In the genomic region with DNA sequence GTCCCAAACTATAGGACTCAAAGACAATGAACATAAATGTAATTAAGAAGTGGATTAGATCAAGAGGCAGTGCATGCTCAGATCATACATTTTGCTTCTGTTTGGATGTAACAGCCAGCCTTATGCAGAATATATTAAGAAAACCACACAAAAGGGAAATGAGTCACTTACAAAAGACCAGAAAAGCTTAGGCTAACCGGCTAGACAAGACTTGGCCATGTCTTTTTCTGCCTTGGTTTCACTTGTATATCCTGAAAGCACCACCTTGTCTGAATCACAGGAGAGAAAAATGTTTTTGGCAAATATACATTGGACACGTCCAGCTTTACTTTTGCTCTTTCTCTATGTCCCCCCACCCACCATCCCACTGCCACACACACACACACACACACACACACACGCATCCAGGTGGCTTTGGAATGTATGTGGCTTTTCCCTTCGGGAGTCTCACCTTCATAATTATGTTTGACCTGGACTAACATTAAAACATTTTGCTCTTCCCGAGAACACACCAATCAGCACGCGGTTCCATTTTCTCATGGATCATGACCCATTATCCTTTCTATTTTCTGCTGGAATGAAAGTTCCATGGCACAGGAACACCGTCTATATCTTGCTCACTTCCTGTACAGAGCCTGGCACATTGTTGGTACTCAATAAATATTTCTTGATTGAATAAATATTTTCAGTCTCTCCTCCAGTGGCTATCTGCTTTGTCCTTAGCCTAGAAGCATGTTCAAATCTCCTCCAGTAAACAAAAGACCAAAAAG, we compare ENCODE assay signal across 8 cellular contexts.
DNase-seq lines count a peak whose midpoint lies in the region; ATAC-seq and TF ChIP-seq lines count a peak whose summit lies in the region.

No MANE protein-coding gene starts in this region.

- DNase-seq in GM10248 (ENCODE audit: extremely low spot score) (peak; percentile 71), SK-N-SH (no peak), iris pigment epithelial cell (ENCODE audit: low read depth) (peak; percentile 82), NCI-H2029 treated with DMSO at 0.1 percent for 48 hours (lab: John Stamatoyannopoulos, UW) (no peak), NCI-H2196 treated with DMSO at 0.1 percent for 48 hours (lab: John Stamatoyannopoulos, UW; ENCODE audit: unreplicated experiment) (no peak), SHP77 (lab: John Stamatoyannopoulos, UW) (no peak), coronary artery (ENCODE audit: low spot score) (no peak)

- H3F3A ChIP-seq in SK-N-SH (replicated peaks; ENCODE audit: insufficient read depth), result peaks cover 4% of the 10 kb centered on the region

- H3K9me3 ChIP-seq in SK-N-SH, result no peaks in the 10 kb centered on the region

- 0 out of 4 replicates have a peak overlapping the region, but pooled peaks of 1 of the 2 experiments have one; percentile 10 for H3K27ac ChIP-seq in SK-N-SH (ENCODE audit: low read depth in 2 of 2, low read length in 1 of 2)
- no peak overlapping the region for H3K27ac ChIP-seq in coronary artery

- no peaks in the 10 kb centered on the region for H4K20me1 ChIP-seq in SK-N-SH (ENCODE audit: insufficient read depth)

- H3K9me2 ChIP-seq in SK-N-SH, result no peaks in the 10 kb centered on the region

- 78% methylated on average over 8 of the region's 8 CpGs for WGBS in SK-N-SH (ENCODE audit: low lambda C conversion rate)

- H3K4me3 ChIP-seq in SK-N-SH (ENCODE audit: low read depth in 2 of 2, low read length in 1 of 2) (no peak overlapping the region), coronary artery (no peak overlapping the region)

- peaks cover 0 to 4% of the 10 kb centered on the region in 2 experiments; a peak in 1 of 4 replicates for H3K4me1 ChIP-seq in SK-N-SH (ENCODE audit: control insufficient read depth in 1 of 2, insufficient read depth in 2 of 2, low read depth in 1 of 2, low read length in 1 of 2)

- H2AFZ ChIP-seq in SK-N-SH (ENCODE audit: low read depth), result no peak overlapping the region

- TF ChIP-seq CTCF in GM10248 (IDR thresholded peaks at IDR 0.05; ENCODE audit: control extremely low read depth, extremely low read depth, low read depth, missing control alignments), result no peak
- no peak for TF ChIP-seq CTCF in SK-N-SH (IDR thresholded peaks at IDR 0.05)
- TF ChIP-seq CTCF in coronary artery (IDR thresholded peaks at IDR 0.05), result no peak

- ATAC-seq in HG02759 (IDR thresholded peaks at IDR 0.05; ENCODE audit: unreplicated experiment), result peak; percentile 62

- POLR2A ChIA-PET in GM10248 (lab: Yijun Ruan, JAX) (interaction anchor here (0.6 to 1.1 kb wide), 3 partner anchors 8 to 63 kb away, joined by 3 read pairs; no protein-coding TSS in a partner anchor), SK-N-SH (lab: Yijun Ruan, JAX) (no interaction called here)

- H3K36me3 ChIP-seq in SK-N-SH (replicated peaks in 1 of 2; ENCODE audit: control insufficient read depth in 1 of 2, insufficient read depth in 2 of 2, low read length in 1 of 2), result no peaks in the 10 kb centered on the region

- no peak overlapping the region for H3K4me2 ChIP-seq in SK-N-SH

- CTCF ChIA-PET in GM10248 (lab: Yijun Ruan, JAX), result interaction anchor here (1.2 to 3.0 kb wide), 6 partner anchors 8 to 65 kb away, joined by 3 to 11 read pairs (median 6); a partner anchor contains a TSS
- CTCF ChIA-PET in SK-N-SH (lab: Yijun Ruan, JAX), result interaction anchor here (0.7 to 1.2 kb wide), 2 partner anchors 8 to 14 kb away, joined by 3 read pairs; no protein-coding TSS in a partner anchor

- no peaks in the 10 kb centered on the region for H3K79me2 ChIP-seq in SK-N-SH (ENCODE audit: insufficient read depth)

- no peaks in the 10 kb centered on the region for H3K27me3 ChIP-seq in SK-N-SH (ENCODE audit: insufficient read depth)

- H3K9ac ChIP-seq in SK-N-SH, result no peak overlapping the region

- TF ChIP-seq RAD21 in SK-N-SH (IDR thresholded peaks at IDR 0.05; ENCODE audit: low read length), result no peak

- TF ChIP-seq EP300 in SK-N-SH (IDR thresholded peaks at IDR 0.05; ENCODE audit: borderline replicate concordance in 1 of 2, low read depth in 1 of 2, low read length in 1 of 2), result no peak

TF ChIP-seq in SK-N-SH, 30 proteins besides CTCF, POLR2A, EP300 and RAD21:
- TF ChIP-seq TEAD4 (IDR thresholded peaks at IDR 0.05; ENCODE audit: borderline replicate concordance, insufficient read depth) (no peak), YY1 (IDR thresholded peaks at IDR 0.05; ENCODE audit: low read depth) (no peak), NRF1 (IDR thresholded peaks at IDR 0.05; ENCODE audit: low read depth, low read length) (no peak), JUND (IDR thresholded peaks at IDR 0.05) (peak; percentile 41; the same call in 1 of the 2 replicates), FOSL2 (IDR thresholded peaks at IDR 0.05; ENCODE audit: borderline replicate concordance, low read depth) (peak; percentile 35; the same call in 1 of the 2 replicates)
TF ChIP-seq in SK-N-SH: peak in this region for 2.

Comparison
In these comparisons a context has a peak if more than half of its experiments do, and no peak if none do; other contexts are left out.
1. DNase-seq: peak in GM10248 (single experiment) and iris pigment epithelial cell (single experiment); none in SK-N-SH (single experiment), NCI-H2029 treated with DMSO at 0.1 percent for 48 hours (single experiment), NCI-H2196 treated with DMSO at 0.1 percent for 48 hours (single experiment), SHP77 (0 of 2) and coronary artery (single experiment).